In genomic region chr15:25713736-25714537, GRCh38 we compare ENCODE assay signal across 24 cellular contexts.
"Had no signal": no experiment of that assay in that cellular context is flagged by ENCODE, and none has a peak within 500 bp of the region (broad histone marks: within the 10 kb centered on the region; RNA-seq: fewer than 3 reads in every experiment).

No MANE protein-coding gene starts in this region.

- DNase-seq: activated B cell treated with CpG ODN at 0.5 μM for 24 hours; activated CD4-positive, alpha-beta T cell treated with anti-CD3 and anti-CD28 coated beads for 1 hour; activated CD4-positive, alpha-beta T cell treated with anti-CD3 and anti-CD28 coated beads, Interleukin-2, amount 10 ng/mL, durations not matched to agents 24 days and 14 days; activated CD4-positive, alpha-beta T cell treated with anti-CD3 and anti-CD28 coated beads, Interleukin-2, amount 50 U/mL, for 48 hours; activated CD8-positive, alpha-beta memory T cell treated with anti-CD3 and anti-CD28 coated beads, Interleukin-2, amount 10 ng/mL, durations not matched to agents 7 days and 5 days; activated naive CD8-positive, alpha-beta T cell treated with anti-CD3 and anti-CD28 coated beads, Interleukin-2, amount 50 U/mL, for 24 hours; activated T-cell treated with anti-CD3 and anti-CD28 coated beads, Interleukin-2, amount 50 U/mL, for 72 hours; amniotic stem cell; cerebellar nuclear complex; Karpas-422; MM.1S; NCI-H1105; NCI-H1436; NCI-H1694 treated with DMSO at 0.1 percent for 48 hours; NCI-H2029 treated with DMSO at 0.1 percent for 48 hours; NCI-H345; NCI-H510A; NCI-H526 treated with DMSO at 0.1 percent for 48 hours; NCI-H82; SHP77 treated with DMSO at 0.1 percent for 48 hours had no signal

- H3K27ac Mint-ChIP-seq: activated B cell treated with CpG ODN at 0.5 μM for 24 hours; activated CD4-positive, alpha-beta T cell treated with anti-CD3 and anti-CD28 coated beads, Interleukin-2, amount 10 ng/mL, durations not matched to agents 24 days and 14 days; activated CD8-positive, alpha-beta memory T cell treated with anti-CD3 and anti-CD28 coated beads, Interleukin-2, amount 10 ng/mL, durations not matched to agents 7 days and 5 days; activated naive CD4-positive, alpha-beta T cell treated with anti-CD3 and anti-CD28 coated beads, Interleukin-2, amount 50 U/mL, for 24 hours; activated naive CD8-positive, alpha-beta T cell treated with anti-CD3 and anti-CD28 coated beads, Interleukin-2, amount 50 U/mL, for 24 hours; brain; T-helper 1 cell treated with Interleukin-12 subunit alpha and Interleukin-12 subunit beta and Interleukin-4 antibody, amounts not matched to agents 30 μg/mL and 1 μg/mL, for 36 hours had no signal

- H3K4me3 ChIP-seq: K562 had no signal

- H3K27me3 Mint-ChIP-seq: activated CD4-positive, alpha-beta T cell treated with anti-CD3 and anti-CD28 coated beads, Interleukin-2, amount 10 ng/mL, durations not matched to agents 24 days and 14 days; activated CD8-positive, alpha-beta memory T cell treated with anti-CD3 and anti-CD28 coated beads, Interleukin-2, amount 10 ng/mL, durations not matched to agents 7 days and 5 days; activated naive CD4-positive, alpha-beta T cell treated with anti-CD3 and anti-CD28 coated beads, Interleukin-2, amount 50 U/mL, for 24 hours; activated naive CD8-positive, alpha-beta T cell treated with anti-CD3 and anti-CD28 coated beads, Interleukin-2, amount 50 U/mL, for 24 hours had no signal

- ATAC-seq: activated CD8-positive, alpha-beta memory T cell treated with anti-CD3 and anti-CD28 coated beads, Interleukin-2, amount 10 ng/mL, durations not matched to agents 7 days and 5 days; activated naive CD8-positive, alpha-beta T cell treated with anti-CD3 and anti-CD28 coated beads, Interleukin-2, amount 50 U/mL, for 24 hours; activated T-cell treated with anti-CD3 and anti-CD28 coated beads, Interleukin-2, amount 50 U/mL, for 72 hours; K562 had no signal

- H3K4me1 Mint-ChIP-seq: activated CD4-positive, alpha-beta T cell treated with anti-CD3 and anti-CD28 coated beads, Interleukin-2, amount 10 ng/mL, durations not matched to agents 24 days and 14 days; activated CD8-positive, alpha-beta memory T cell treated with anti-CD3 and anti-CD28 coated beads, Interleukin-2, amount 10 ng/mL, durations not matched to agents 7 days and 5 days; activated naive CD4-positive, alpha-beta T cell treated with anti-CD3 and anti-CD28 coated beads, Interleukin-2, amount 50 U/mL, for 24 hours; activated naive CD8-positive, alpha-beta T cell treated with anti-CD3 and anti-CD28 coated beads, Interleukin-2, amount 50 U/mL, for 24 hours had no signal

- H3K36me3 Mint-ChIP-seq: brain had no signal

- H3K4me3 Mint-ChIP-seq: activated B cell treated with CpG ODN at 0.5 μM for 24 hours; activated CD4-positive, alpha-beta T cell treated with anti-CD3 and anti-CD28 coated beads, Interleukin-2, amount 10 ng/mL, durations not matched to agents 24 days and 14 days; activated CD8-positive, alpha-beta memory T cell treated with anti-CD3 and anti-CD28 coated beads, Interleukin-2, amount 10 ng/mL, durations not matched to agents 7 days and 5 days; activated naive CD4-positive, alpha-beta T cell treated with anti-CD3 and anti-CD28 coated beads, Interleukin-2, amount 50 U/mL, for 24 hours; activated naive CD8-positive, alpha-beta T cell treated with anti-CD3 and anti-CD28 coated beads, Interleukin-2, amount 50 U/mL, for 24 hours; activated T-cell treated with anti-CD3 and anti-CD28 coated beads, Interleukin-2, amount 50 U/mL, for 72 hours; brain; T-helper 1 cell treated with Interleukin-12 subunit alpha and Interleukin-12 subunit beta and Interleukin-4 antibody, amounts not matched to agents 30 μg/mL and 1 μg/mL, for 36 hours had no signal

- H3K9me3 Mint-ChIP-seq: activated B cell treated with CpG ODN at 0.5 μM for 24 hours; activated CD4-positive, alpha-beta T cell treated with anti-CD3 and anti-CD28 coated beads, Interleukin-2, amount 10 ng/mL, durations not matched to agents 24 days and 14 days; activated naive CD4-positive, alpha-beta T cell treated with anti-CD3 and anti-CD28 coated beads, Interleukin-2, amount 50 U/mL, for 24 hours; activated naive CD8-positive, alpha-beta T cell treated with anti-CD3 and anti-CD28 coated beads, Interleukin-2, amount 50 U/mL, for 24 hours; activated T-cell treated with anti-CD3 and anti-CD28 coated beads, Interleukin-2, amount 50 U/mL, for 72 hours; brain; T-helper 1 cell treated with Interleukin-12 subunit alpha and Interleukin-12 subunit beta and Interleukin-4 antibody, amounts not matched to agents 30 μg/mL and 1 μg/mL, for 36 hours had no signal
